Comparison of ENCODE assay signal across 29 cellular contexts in genomic region chr3:100702082-100703014, GRCh38. TPM values are rescaled to one million over a fixed set of nuclear protein-coding genes. Genes with fewer than 3 reads are reported as not detected.
DNase-seq lines count a peak whose midpoint lies in the region; ATAC-seq and TF ChIP-seq lines count a peak whose summit lies in the region.
"Had no signal": no experiment of that assay in that cellular context is flagged by ENCODE, and none has a peak within 500 bp of the region (broad histone marks: within the 10 kb centered on the region; RNA-seq: fewer than 3 reads in every experiment).

No MANE protein-coding gene starts in this region.

- H3K27ac ChIP-seq in SK-N-SH (ENCODE audit: low read depth in 2 of 2, low read length in 1 of 2), result no peak overlapping the region
- peak overlapping the region; percentile 40; the same call in 1 of the 2 replicates for H3K27ac ChIP-seq in MM.1S (ENCODE audit: low read length)
- H3K27ac ChIP-seq in heart right ventricle, result no peak overlapping the region
- H3K27ac ChIP-seq: left lung, right atrium auricular region, stomach, transverse colon, WERI-Rb-1 had no signal

- peaks cover 34% of the 10 kb centered on the region for H3K27me3 Mint-ChIP-seq in activated T-cell treated with anti-CD3 and anti-CD28 coated beads, Interleukin-2, amount 50 U/mL, for 24 hours

- H3K9me2 ChIP-seq in SK-N-SH (no peaks in the 10 kb centered on the region), MM.1S (replicated peaks; ENCODE audit: insufficient read depth, low read length) (no peaks in the 10 kb centered on the region)

- no peak overlapping the region for H3K4me3 ChIP-seq in SK-N-SH (ENCODE audit: low read depth in 2 of 2, low read length in 1 of 2)
- H3K4me3 ChIP-seq in MM.1S (ENCODE audit: low read length), result peak overlapping the region; percentile 7; the same call in 1 of the 2 replicates
- H3K4me3 ChIP-seq in epithelial cell of esophagus (ENCODE audit: low read length), result no peak overlapping the region
- H3K4me3 ChIP-seq in heart right ventricle, result no peak overlapping the region
- H3K4me3 ChIP-seq: left lung, pancreas, right atrium auricular region, SK-N-MC, stomach, transverse colon had no signal

- peaks cover 0 to 11% of the 10 kb centered on the region in 2 experiments; a peak in 2 of 4 replicates for H3K4me1 ChIP-seq in SK-N-SH (ENCODE audit: control insufficient read depth in 1 of 2, insufficient read depth in 2 of 2, low read depth in 1 of 2, low read length in 1 of 2)
- peaks cover 18% of the 10 kb centered on the region for H3K4me1 ChIP-seq in MM.1S (ENCODE audit: low read length)
- no peaks in the 10 kb centered on the region for H3K4me1 ChIP-seq in heart right ventricle
- H3K4me1 ChIP-seq: left lung, pancreas, right atrium auricular region, stomach, transverse colon had no signal

- no peaks in the 10 kb centered on the region for H3K9me3 Mint-ChIP-seq in activated T-cell treated with anti-CD3 and anti-CD28 coated beads, Interleukin-2, amount 50 U/mL, for 24 hours
- H3K9me3 Mint-ChIP-seq: activated CD4-positive, alpha-beta T cell treated with anti-CD3 and anti-CD28 coated beads, Interleukin-2, amount 10 ng/mL, durations not matched to agents 7 days and 5 days; activated T-helper 1 cell treated with anti-CD3 and anti-CD28 coated beads, Interleukin-12 subunit alpha, Interleukin-12 subunit beta, Interleukin-2, Interleukin-4 antibody, amounts not matched to agents 30 ng/mL and 10 ng/mL and 1 ng/mL, durations not matched to agents 14 hours and 24 hours and 36 hours; brain; natural killer cell had no signal

- no peaks in the 10 kb centered on the region for H3K36me3 Mint-ChIP-seq in activated T-cell treated with anti-CD3 and anti-CD28 coated beads, Interleukin-2, amount 50 U/mL, for 24 hours (ENCODE audit: low read depth)
- H3K36me3 Mint-ChIP-seq: activated CD8-positive, alpha-beta memory T cell treated with anti-CD3 and anti-CD28 coated beads, Interleukin-2, amount 10 ng/mL, durations not matched to agents 7 days and 5 days; brain; mesothelial cell of epicardium; natural killer cell had no signal

- DNase-seq in SK-N-SH (no peak), MM.1S (peak; percentile 44), epithelial cell of esophagus (ENCODE audit: low read depth) (peak; percentile 83), GOT3 (lab: John Stamatoyannopoulos, UW) (no peak), heart right ventricle (no peak)
- no peak for DNase-seq in activated T-cell treated with anti-CD3 and anti-CD28 coated beads, Interleukin-2, amount 50 U/mL, for 24 hours
- DNase-seq: 8988T; activated CD4-positive, alpha-beta T cell treated with anti-CD3 and anti-CD28 coated beads, Interleukin-2, amount 10 ng/mL, durations not matched to agents 7 days and 5 days; activated CD8-positive, alpha-beta memory T cell treated with anti-CD3 and anti-CD28 coated beads, Interleukin-2, amount 10 ng/mL, durations not matched to agents 7 days and 5 days; COR-L47; DND-41; left lung; natural killer cell; NCI-H1436; NCI-H2107; NCI-H510A treated with DMSO at 0.1 percent for 48 hours; pancreas; stomach; transverse colon; WERI-Rb-1 had no signal

- WGBS in SK-N-SH (ENCODE audit: low lambda C conversion rate), result 73% methylated on average over 4 of the region's 4 CpGs
- 73 to 77% methylated on average over 4 of the region's 4 CpGs for whole genome bisulfite sequencing in heart right ventricle, 2 donors

- no peak overlapping the region for H3K4me2 ChIP-seq in SK-N-SH
- H3K4me2 ChIP-seq in MM.1S (ENCODE audit: low read depth, low read length), result peak overlapping the region; percentile 52; the same call in 1 of the 2 replicates

- H3K4me3 Mint-ChIP-seq in activated T-cell treated with anti-CD3 and anti-CD28 coated beads, Interleukin-2, amount 50 U/mL, for 24 hours, result no peak overlapping the region
- H3K4me3 Mint-ChIP-seq: activated CD4-positive, alpha-beta T cell treated with anti-CD3 and anti-CD28 coated beads, Interleukin-2, amount 10 ng/mL, durations not matched to agents 7 days and 5 days; activated CD8-positive, alpha-beta memory T cell treated with anti-CD3 and anti-CD28 coated beads, Interleukin-2, amount 10 ng/mL, durations not matched to agents 7 days and 5 days; activated naive CD8-positive, alpha-beta T cell; activated T-helper 1 cell treated with anti-CD3 and anti-CD28 coated beads, Interleukin-12 subunit alpha, Interleukin-12 subunit beta, Interleukin-2, Interleukin-4 antibody, amounts not matched to agents 30 ng/mL and 10 ng/mL and 1 ng/mL, durations not matched to agents 14 hours and 24 hours and 36 hours; B cell; brain; mesothelial cell of epicardium; natural killer cell had no signal

- H3F3A ChIP-seq in SK-N-SH (replicated peaks; ENCODE audit: insufficient read depth), result peaks cover 19% of the 10 kb centered on the region
- H3F3A ChIP-seq in MM.1S (ENCODE audit: insufficient read depth, low read length), result peaks cover 10% of the 10 kb centered on the region

- no peak for ATAC-seq in SK-N-SH treated with all-trans-retinoic acid at 6 μM for 48 hours
- ATAC-seq in heart right ventricle, result no peak
- ATAC-seq in GM21529 (IDR thresholded peaks at IDR 0.05; ENCODE audit: unreplicated experiment), result no peak
- ATAC-seq: activated CD8-positive, alpha-beta memory T cell treated with anti-CD3 and anti-CD28 coated beads, Interleukin-2, amount 10 ng/mL, durations not matched to agents 7 days and 5 days; left lung; natural killer cell; pancreas had no signal

- intact Hi-C loops in heart right ventricle (cut with DNase I), result no loop called here

- no peak for TF ChIP-seq EP300 in SK-N-SH (IDR thresholded peaks at IDR 0.05; ENCODE audit: borderline replicate concordance in 1 of 2, low read depth in 1 of 2, low read length in 1 of 2)

- H3K9ac ChIP-seq in SK-N-SH (no peak overlapping the region), MM.1S (ENCODE audit: low read length) (no peak overlapping the region)

- CTCF ChIA-PET in SK-N-SH (lab: Yijun Ruan, JAX), result interaction anchor here (0.9 kb wide), 1 partner anchor 113 kb away, joined by 3 read pairs; no protein-coding TSS in a partner anchor

- H3K27me3 ChIP-seq in SK-N-SH (ENCODE audit: insufficient read depth), result no peaks in the 10 kb centered on the region
- no peaks in the 10 kb centered on the region for H3K27me3 ChIP-seq in MM.1S (replicated peaks; ENCODE audit: insufficient read depth, low read length)
- H3K27me3 ChIP-seq in heart right ventricle, result peaks cover 0 to 35% (median 18%) of the 10 kb centered on the region in 7 donors
- H3K27me3 ChIP-seq: pancreas, right atrium auricular region had no signal

- no peaks in the 10 kb centered on the region for H3K36me3 ChIP-seq in SK-N-SH (replicated peaks in 1 of 2; ENCODE audit: control insufficient read depth in 1 of 2, insufficient read depth in 2 of 2, low read length in 1 of 2)
- no peaks in the 10 kb centered on the region for H3K36me3 ChIP-seq in MM.1S (replicated peaks; ENCODE audit: insufficient read depth, low read length)
- H3K36me3 ChIP-seq in heart right ventricle, result no peaks in the 10 kb centered on the region
- H3K36me3 ChIP-seq: left lung, pancreas, right atrium auricular region, stomach, transverse colon, WERI-Rb-1 had no signal

- H2AFZ ChIP-seq in SK-N-SH (ENCODE audit: low read depth) (peak overlapping the region; percentile 56; the same call in 1 of the 2 replicates), MM.1S (ENCODE audit: low read length) (peak overlapping the region; percentile 53)

- H3K79me2 ChIP-seq in SK-N-SH (ENCODE audit: insufficient read depth) (no peaks in the 10 kb centered on the region), MM.1S (ENCODE audit: low read length) (no peaks in the 10 kb centered on the region)

- no peaks in the 10 kb centered on the region for H3K9me3 ChIP-seq in SK-N-SH
- no peaks in the 10 kb centered on the region for H3K9me3 ChIP-seq in MM.1S (replicated peaks; ENCODE audit: insufficient read depth, low read length)
- H3K9me3 ChIP-seq in heart right ventricle, result no peaks in the 10 kb centered on the region
- H3K9me3 ChIP-seq: left lung, pancreas, right atrium auricular region, stomach, transverse colon had no signal

- POLR2A ChIA-PET in SK-N-SH (lab: Yijun Ruan, JAX), result no interaction called here

- no peaks in the 10 kb centered on the region for H3K4me1 Mint-ChIP-seq in activated T-cell treated with anti-CD3 and anti-CD28 coated beads, Interleukin-2, amount 50 U/mL, for 24 hours (ENCODE audit: low read depth)
- H3K4me1 Mint-ChIP-seq: activated CD8-positive, alpha-beta memory T cell treated with anti-CD3 and anti-CD28 coated beads, Interleukin-2, amount 10 ng/mL, durations not matched to agents 7 days and 5 days; B cell; brain; natural killer cell had no signal

- H3K27ac Mint-ChIP-seq in activated T-cell treated with anti-CD3 and anti-CD28 coated beads, Interleukin-2, amount 50 U/mL, for 24 hours, result no peak overlapping the region
- H3K27ac Mint-ChIP-seq: activated CD4-positive, alpha-beta T cell treated with anti-CD3 and anti-CD28 coated beads, Interleukin-2, amount 10 ng/mL, durations not matched to agents 7 days and 5 days; activated CD8-positive, alpha-beta memory T cell treated with anti-CD3 and anti-CD28 coated beads, Interleukin-2, amount 10 ng/mL, durations not matched to agents 7 days and 5 days; activated naive CD8-positive, alpha-beta T cell; activated T-helper 1 cell treated with anti-CD3 and anti-CD28 coated beads, Interleukin-12 subunit alpha, Interleukin-12 subunit beta, Interleukin-2, Interleukin-4 antibody, amounts not matched to agents 30 ng/mL and 10 ng/mL and 1 ng/mL, durations not matched to agents 14 hours and 24 hours and 36 hours; B cell; brain; mesothelial cell of epicardium; natural killer cell had no signal

- H4K20me1 ChIP-seq in SK-N-SH (ENCODE audit: insufficient read depth) (no peaks in the 10 kb centered on the region), MM.1S (ENCODE audit: insufficient read depth, low read length) (no peaks in the 10 kb centered on the region)

- TF ChIP-seq RAD21 in SK-N-SH (IDR thresholded peaks at IDR 0.05; ENCODE audit: low read length), result no peak

- TF ChIP-seq CTCF in SK-N-SH (IDR thresholded peaks at IDR 0.05) (no peak), MM.1S (IDR thresholded peaks at IDR 0.05; ENCODE audit: low read length) (no peak), epithelial cell of esophagus (IDR thresholded peaks at IDR 0.05; ENCODE audit: insufficient read depth, low read depth, low read length, missing control alignments) (no peak), heart right ventricle (IDR thresholded peaks at IDR 0.05) (no peak)

TF ChIP-seq in SK-N-SH, 30 proteins besides CTCF, POLR2A, EP300 and RAD21 (continues in another document):
- TF ChIP-seq SIN3A (IDR thresholded peaks at IDR 0.05; ENCODE audit: borderline replicate concordance, low read depth, low read length), result no peak
- TF ChIP-seq GABPA (IDR thresholded peaks at IDR 0.05; ENCODE audit: low read depth), result no peak
- TF ChIP-seq EZH2phosphoT487 (IDR thresholded peaks at IDR 0.05; ENCODE audit: borderline replicate concordance, low read depth), result no peak

TF ChIP-seq in SK-N-SH treated with all-trans-retinoic acid at 6 μM for 48 hours, 23 proteins besides CTCF, POLR2A, EP300 and RAD21 (continues in another document):
- TF ChIP-seq SNAI2 (CRISPR knock-in tag; IDR thresholded peaks at IDR 0.05) (no peak), ZC3H10 (CRISPR knock-in tag; IDR thresholded peaks at IDR 0.05) (no peak)

RNA-seq across cellular contexts. Expression of gene TFG, which starts 6.9 kb away (rescaled TPM):
- 69.8 and 83.1 TPM in 2 replicates for polyA plus RNA-seq in SK-N-SH (2012; rRNA removed)
- polyA plus RNA-seq in SK-N-SH (2012; cell fraction: cytosol; rRNA removed), result 123 and 129 TPM in 2 replicates
- 66.9 and 123 TPM in 2 replicates for polyA plus RNA-seq in SK-N-SH (2012; cell fraction: nucleus; rRNA removed)
- total RNA-seq in heart right ventricle, result 10 to 100 TPM; 78.4 to 98.4 (median 92.4) TPM
- polyA plus RNA-seq in heart right ventricle, result 10 to 100 TPM; 44.6 to 94.0 TPM

Comparison
In these comparisons a context has a peak if more than half of its experiments do, and no peak if none do; other contexts are left out.
1. DNase-seq: peak in MM.1S (single experiment) and epithelial cell of esophagus (single experiment); none in SK-N-SH (single experiment), GOT3 (single experiment), heart right ventricle (0 of 2) and activated T-cell treated with anti-CD3 and anti-CD28 coated beads, Interleukin-2, amount 50 U/mL, for 24 hours (single experiment).